In genomic region chr2:156383798-156384197, GRCh38 we compare ENCODE assay signal across 23 cellular contexts. TPM values are rescaled to one million over a fixed set of nuclear protein-coding genes. Genes with fewer than 3 reads are reported as not detected.
DNase-seq lines count a peak whose midpoint lies in the region; ATAC-seq, FAIRE-seq and TF ChIP-seq lines count a peak whose summit lies in the region.
"Had no signal": no experiment of that assay in that cellular context is flagged by ENCODE, and none has a peak within 500 bp of the region (broad histone marks: within the 10 kb centered on the region; RNA-seq: fewer than 3 reads in every experiment).

No MANE protein-coding gene starts in this region.

- H3K9me3 ChIP-seq in K562 (replicated peaks; ENCODE audit: control insufficient read depth, insufficient read depth, low read depth, low read length), result no peaks in the 10 kb centered on the region
- H3K9me3 ChIP-seq: BLaER1, Caco-2 had no signal

- no peak for ATAC-seq in K562
- ATAC-seq: CD8-positive, alpha-beta T cell; GM23338; HCT116 had no signal

- no peaks in the 10 kb centered on the region for H3K79me2 ChIP-seq in K562 (ENCODE audit: control insufficient read depth, insufficient read depth, low read length)

- DNase-seq in NCI-H510A treated with DMSO at 0.1 percent for 48 hours (lab: John Stamatoyannopoulos, UW) (peak; percentile 46), NCI-H510A (lab: John Stamatoyannopoulos, UW) (no peak), NCI-H82 (lab: John Stamatoyannopoulos, UW) (peak; percentile 67), K562 (ENCODE audit: extremely low read depth in 1 of 4, low spot score in 3 of 4) (no peak), cerebellar nuclear complex (lab: John Stamatoyannopoulos, UW) (no peak)
- no peak for DNase-seq in stimulated activated CD4-positive, alpha-beta T cell treated with anti-CD3 and anti-CD28 coated beads, Interleukin-2, amount 100 ng/mL, for 48 hours
- DNase-seq: Caco-2; CD4-positive, CD25-positive, alpha-beta regulatory T cell; CD8-positive, alpha-beta T cell; DMS 273 treated with DMSO at 0.1 percent for 48 hours; DMS79; EL; GDM1; H9; HFFc6 had no signal

- no peak overlapping the region for H3K27ac ChIP-seq in K562 (ENCODE audit: extremely low read depth, low read depth, low read length)
- H3K27ac ChIP-seq: 22Rv1, BLaER1, C4-2B had no signal

- BruUV-seq in K562 (replicated peaks; lab: Mats Ljungman, UMichigan), result no TSS peak

- H3K4me3 ChIP-seq in K562, result no peak overlapping the region
- H3K4me3 ChIP-seq: BLaER1, GM23338 had no signal

- no peak overlapping the region for H2AFZ ChIP-seq in K562 (ENCODE audit: low read depth, low read length)
- H2AFZ ChIP-seq: GM23338 had no signal

- POLR2A ChIA-PET in K562 (lab: Yijun Ruan, JAX), result interaction anchor here (0.8 kb wide), 1 partner anchor 16 kb away, joined by 5 read pairs; no protein-coding TSS in a partner anchor

- no peaks in the 10 kb centered on the region for H4K20me1 ChIP-seq in K562 (replicated peaks; ENCODE audit: control insufficient read depth, insufficient read depth, low read length)
- H4K20me1 ChIP-seq: BLaER1 had no signal

- CTCF ChIA-PET in K562 (lab: Yijun Ruan, JAX; ENCODE audit: low intra/inter-chr PET ratio), result no interaction called here

- H3K27me3 ChIP-seq in K562 (ENCODE audit: control insufficient read depth in 2 of 2, insufficient read depth in 2 of 2, low read length in 2 of 2), result no peaks in the 10 kb centered on the region
- H3K27me3 ChIP-seq: BLaER1 had no signal

- no peak for TF ChIP-seq POLR2A in K562 (conservative IDR thresholded peaks at IDR 0.05)

- TF ChIP-seq CTCF in K562 (IDR thresholded peaks at IDR 0.05 in 2 of 3, conservative IDR thresholded peaks at IDR 0.05 in 1 of 3; ENCODE audit: insufficient read depth in 2 of 3, low read depth in 1 of 3, low read length in 3 of 3), result no peak

- no peak overlapping the region for H3K9ac ChIP-seq in K562 (ENCODE audit: insufficient read depth in 1 of 2, low read depth in 2 of 2, low read length in 2 of 2)
- H3K9ac ChIP-seq: BLaER1 had no signal

- H3K9me1 ChIP-seq in K562 (ENCODE audit: control insufficient read depth, insufficient read depth, low read length), result no peaks in the 10 kb centered on the region

- peaks cover 0 to 17% of the 10 kb centered on the region in 2 experiments; a peak in 3 of 5 replicates for H3K4me1 ChIP-seq in K562 (replicated peaks in 1 of 2; ENCODE audit: control insufficient read depth in 2 of 2, insufficient read depth in 2 of 2, low read length in 2 of 2)
- H3K4me1 ChIP-seq: BLaER1 had no signal

- no peak for TF ChIP-seq RAD21 in K562 (CRISPR knock-in tag; conservative IDR thresholded peaks at IDR 0.05 in 1 of 2, IDR thresholded peaks at IDR 0.05 in 1 of 2)

- H3K36me3 ChIP-seq in K562 (ENCODE audit: control insufficient read depth, insufficient read depth, low read length), result no peaks in the 10 kb centered on the region
- H3K36me3 ChIP-seq: BLaER1 had no signal

- in situ Hi-C loops in K562 (cut with MboI), result no loop called here

- no peak overlapping the region for H3K4me2 ChIP-seq in K562 (ENCODE audit: insufficient read depth, low read length)
- H3K4me2 ChIP-seq: BLaER1, GM23338 had no signal

- intact Hi-C loops in K562 (cut with micrococcal nuclease), result loop anchor here (2.0 kb wide), 1 partner anchor 41 kb away; no protein-coding TSS in a partner anchor

- FAIRE-seq in K562 (lab: Jason Lieb, UNC), result no peak
- FAIRE-seq: A204.1, GM12891, GM18507 had no signal

- TF ChIP-seq EP300 in K562 (IDR thresholded peaks at IDR 0.05; ENCODE audit: low read length), result no peak

TF ChIP-seq in K562, 482 proteins besides CTCF, POLR2A, EP300 and RAD21 (continues in another document):
- TF ChIP-seq PKNOX1 (IDR thresholded peaks at IDR 0.05), result peak; percentile 55
- no peak for TF ChIP-seq ETS2 (tag; IDR thresholded peaks at IDR 0.05; ENCODE audit: borderline replicate concordance, poor library complexity, severe bottlenecking)
- TF ChIP-seq U2AF2 (optimal IDR thresholded peaks at IDR 0.05; ENCODE audit: low read depth, low read length), result no peak
- no peak for TF ChIP-seq PTTG1 (tag; IDR thresholded peaks at IDR 0.05; ENCODE audit: low read depth)
- TF ChIP-seq ZNF24 (IDR thresholded peaks at IDR 0.05), result no peak
- TF ChIP-seq MED1 (CRISPR knock-in tag; IDR thresholded peaks at IDR 0.05; ENCODE audit: borderline replicate concordance), result no peak

RNA-seq across cellular contexts. Expression of gene NR4A2, which starts 51.3 kb away (rescaled TPM):
- 5.8 and 8.4 TPM in 2 replicates for total RNA-seq in K562 (2011; cell fraction: chromatin; rRNA removed; ENCODE audit: low replicate concordance)
- 4.6 and 5.5 TPM in 2 replicates for total RNA-seq in K562 (2011; cell fraction: nucleolus; rRNA removed)
- total RNA-seq in K562 (2011; cell fraction: nucleoplasm; rRNA removed), result 5.2 and 5.6 TPM in 2 replicates
- 0.95 and 1.3 TPM in 2 replicates for total RNA-seq in K562 (2014; rRNA removed)
- total RNA-seq in K562 (2014; rRNA removed; fragmentation: Illumina TruSeq; extraction: Trizol), result 1.3 and 1.4 TPM in 2 replicates
- total RNA-seq in K562 (2015; rRNA removed; fragmentation: Illumina TruSeq; extraction: Trizol), result 0.94 and 1.1 TPM in 2 replicates
- total RNA-seq in K562 (2021), result 5.1 and 5.6 TPM in 2 replicates
- polyA plus RNA-seq in K562 (2011; rRNA removed), result 1.3 and 2.1 TPM in 2 replicates
- polyA plus RNA-seq in K562 (2011; cell fraction: cytosol; rRNA removed), result 1.5 and 1.6 TPM in 2 replicates
- 6.8 and 9.0 TPM in 2 replicates for polyA plus RNA-seq in K562 (2011; cell fraction: nucleus; rRNA removed)
- polyA plus RNA-seq in K562 (2012), result 2.3 and 2.9 TPM in 2 replicates
- polyA plus RNA-seq in K562 (2014; fragmentation: Illumina TruSeq; extraction: Trizol), result 3.9 and 4.6 TPM in 2 replicates
- 1 to 10 TPM; 1.3 to 2.1 TPM for polyA plus RNA-seq in K562 (2014; fragmentation: Nextera tagmentation; extraction: Ambion mirVana)
- polyA plus RNA-seq in K562 (2014; rRNA removed), result 2.5 and 3.2 TPM in 2 replicates
- polyA minus RNA-seq in K562 (2011; rRNA and poly(A)+ RNA removed), result 0.88 and 1.8 TPM in 2 replicates
- polyA minus RNA-seq in K562 (2011; cell fraction: cytosol; rRNA and poly(A)+ RNA removed), result 1.0 and 3.6 TPM in 2 replicates
- polyA minus RNA-seq in K562 (2011; cell fraction: nucleus; rRNA and poly(A)+ RNA removed), result 4.2 and 5.6 TPM in 2 replicates

RNA-seq across cellular contexts. Expression of gene GPD2, which starts 52.4 kb away (rescaled TPM):
- 14.2 and 23.6 TPM in 2 replicates for total RNA-seq in K562 (2011; cell fraction: chromatin; rRNA removed; ENCODE audit: low replicate concordance)
- total RNA-seq in K562 (2011; cell fraction: nucleolus; rRNA removed), result 4.8 and 8.7 TPM in 2 replicates
- total RNA-seq in K562 (2011; cell fraction: nucleoplasm; rRNA removed), result 10.3 and 12.5 TPM in 2 replicates
- total RNA-seq in K562 (2014; rRNA removed) (19.0 and 21.7 TPM in 2 replicates), K562 (2014; rRNA removed; fragmentation: Illumina TruSeq; extraction: Trizol) (28.3 and 30.7 TPM in 2 replicates), K562 (2015; rRNA removed; fragmentation: Illumina TruSeq; extraction: Trizol) (32.4 and 34.8 TPM in 2 replicates), K562 (2021) (18.0 and 24.4 TPM in 2 replicates)
- polyA plus RNA-seq in K562 (2011; rRNA removed) (12.9 and 15.1 TPM in 2 replicates), K562 (2014; fragmentation: Illumina TruSeq; extraction: Trizol) (24.9 and 39.2 TPM in 2 replicates), K562 (2014; fragmentation: Nextera tagmentation; extraction: Ambion mirVana) (1 to 10 TPM; 5.2 to 6.0 TPM), K562 (2014; rRNA removed) (13.2 and 13.8 TPM in 2 replicates)
- polyA plus RNA-seq in K562 (2011; cell fraction: cytosol; rRNA removed), result 5.0 and 9.3 TPM in 2 replicates
- 9.5 and 11.1 TPM in 2 replicates for polyA plus RNA-seq in K562 (2011; cell fraction: nucleus; rRNA removed)
- polyA plus RNA-seq in K562 (2012), result 15.4 and 15.6 TPM in 2 replicates
- 68.5 and 72.9 TPM in 2 replicates for polyA minus RNA-seq in K562 (2011; rRNA and poly(A)+ RNA removed)
- polyA minus RNA-seq in K562 (2011; cell fraction: cytosol; rRNA and poly(A)+ RNA removed), result 28.3 and 29.2 TPM in 2 replicates
- polyA minus RNA-seq in K562 (2011; cell fraction: nucleus; rRNA and poly(A)+ RNA removed), result 11.4 and 22.7 TPM in 2 replicates

Comparison
In these comparisons a context has a peak if more than half of its experiments do, and no peak if none do; other contexts are left out.
1. DNase-seq: peak in NCI-H510A treated with DMSO at 0.1 percent for 48 hours (single experiment) and NCI-H82 (single experiment); none in NCI-H510A (single experiment), K562 (0 of 4), cerebellar nuclear complex (0 of 2) and stimulated activated CD4-positive, alpha-beta T cell treated with anti-CD3 and anti-CD28 coated beads, Interleukin-2, amount 100 ng/mL, for 48 hours (0 of 2).